ENCODE assay signal across 17 cellular contexts in the genomic region with DNA sequence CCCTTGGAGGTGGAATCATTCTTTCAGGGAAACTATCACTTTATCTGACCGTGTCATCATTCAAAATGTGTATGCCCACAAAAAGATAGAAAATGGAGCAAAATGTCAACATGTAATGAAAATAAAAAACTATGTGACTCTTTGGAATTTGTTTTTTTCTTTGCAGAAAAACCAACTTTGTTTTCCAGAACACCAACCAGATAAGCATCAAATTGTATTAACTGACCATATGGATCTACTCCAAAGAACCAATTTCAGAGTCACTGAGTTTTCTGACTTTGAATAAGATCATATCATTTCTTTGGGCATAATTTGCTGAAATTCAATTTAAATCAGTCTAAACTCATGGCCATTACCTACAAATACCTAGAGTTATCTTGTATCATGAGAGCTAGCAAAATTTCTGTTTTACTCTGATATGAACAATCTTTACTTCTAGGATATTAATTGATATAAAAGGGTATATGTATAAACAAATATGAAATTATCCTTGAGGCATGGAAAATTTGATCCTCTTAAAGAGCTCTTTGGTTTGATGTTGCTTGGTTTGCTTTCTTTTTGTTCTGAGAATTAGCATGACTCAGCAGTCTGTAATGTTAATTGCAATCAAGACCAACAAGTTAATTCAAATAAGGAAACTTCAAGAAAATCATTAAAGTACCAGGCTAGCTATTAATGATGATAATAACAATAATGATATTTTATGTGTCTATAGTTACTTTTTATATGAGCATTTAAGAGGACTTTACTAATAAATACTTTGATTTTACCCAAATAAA.
DNase-seq lines count a peak whose midpoint lies in the region; FAIRE-seq and TF ChIP-seq lines count a peak whose summit lies in the region.
"Had no signal": no experiment of that assay in that cellular context is flagged by ENCODE, and none has a peak within 500 bp of the region (broad histone marks: within the 10 kb centered on the region; RNA-seq: fewer than 3 reads in every experiment).

No MANE protein-coding gene starts in this region.

- FAIRE-seq in kidney (lab: Jason Lieb, UNC): peak; percentile 74
- FAIRE-seq in urothelium cell line (lab: Jason Lieb, UNC): no peak

- no peak overlapping the region for H3K27ac ChIP-seq in kidney (ENCODE audit: low read depth in 2 of 2, low read length in 2 of 2)
- H3K27ac ChIP-seq: ascending aorta, gastrocnemius medialis, neural progenitor cell, SJCRH30, suprapubic skin had no signal

- no peak overlapping the region for H3K9ac ChIP-seq in kidney (ENCODE audit: low read length in 2 of 2)
- H3K9ac ChIP-seq: neural progenitor cell had no signal

- peak; percentile 21 for DNase-seq in AG10803 (ENCODE audit: low read depth)
- DNase-seq in NCI-H69 (lab: John Stamatoyannopoulos, UW): peak; percentile 16
- DNase-seq in astrocyte of the spinal cord (ENCODE audit: low read depth, low spot score): peak; percentile 37
- no peak for DNase-seq in kidney
- no peak for DNase-seq in cortex of kidney (lab: John Stamatoyannopoulos, UW)
- DNase-seq in NCI-H2107 (lab: John Stamatoyannopoulos, UW): no peak
- DNase-seq in urothelium cell line (ENCODE audit: low spot score): no peak
- DNase-seq in H4 (ENCODE audit: low spot score): no peak
- DNase-seq: activated naive CD4-positive, alpha-beta T cell treated with anti-CD3 and anti-CD28 coated beads, Interleukin-2, amount 10 ng/mL, durations not matched to agents 7 days and 5 days; activated T-cell treated with anti-CD3 and anti-CD28 coated beads, Interleukin-2, amount 50 U/mL, for 48 hours; gastrocnemius medialis; SJCRH30; stimulated activated CD4-positive, alpha-beta T cell treated with anti-CD3 and anti-CD28 coated beads, Interleukin-15, amount 100 ng/mL, for 24 hours; T-helper 2 cell had no signal

- H3K36me3 ChIP-seq in kidney (ENCODE audit: control insufficient read depth in 1 of 2, insufficient read depth in 2 of 2, low read length in 2 of 2): no peaks in the 10 kb centered on the region
- H3K36me3 ChIP-seq: ascending aorta, gastrocnemius medialis, neural progenitor cell, SJCRH30, suprapubic skin had no signal

- intact Hi-C loops in kidney (cut with DNase I): no loop called here

- H3K4me3 ChIP-seq in AG10803 (ENCODE audit: low read length) (no peak overlapping the region), astrocyte of the spinal cord (ENCODE audit: low read depth, low read length) (no peak overlapping the region), kidney (ENCODE audit: low read length in 2 of 2) (no peak overlapping the region)
- H3K4me3 ChIP-seq: ascending aorta, gastrocnemius medialis, neural progenitor cell, SJCRH30, suprapubic skin had no signal

- TF ChIP-seq CTCF in AG10803 (conservative IDR thresholded peaks at IDR 0.05; ENCODE audit: low read length) (no peak), astrocyte of the spinal cord (IDR thresholded peaks at IDR 0.05; ENCODE audit: low read depth, low read length) (no peak), kidney (IDR thresholded peaks at IDR 0.05; ENCODE audit: borderline replicate concordance, extremely low read depth, insufficient read depth) (no peak)

- no peaks in the 10 kb centered on the region for H3K9me3 ChIP-seq in kidney (ENCODE audit: control insufficient read depth in 1 of 2, low read length in 2 of 2)
- H3K9me3 ChIP-seq: ascending aorta, gastrocnemius medialis, suprapubic skin had no signal

- in situ Hi-C loops in astrocyte of the spinal cord (cut with HindIII; ENCODE audit: low sequenced_read_pairs): no loop called here

- H3K4me1 ChIP-seq in kidney (ENCODE audit: control insufficient read depth in 1 of 2, insufficient read depth in 1 of 2, low read depth in 1 of 2, low read length in 2 of 2): no peaks in the 10 kb centered on the region
- H3K4me1 ChIP-seq: ascending aorta, neural progenitor cell had no signal

Comparison
In these comparisons a context has a peak if more than half of its experiments do, and no peak if none do; other contexts are left out.
1. DNase-seq: peak in AG10803 (single experiment), NCI-H69 (single experiment) and astrocyte of the spinal cord (single experiment); none in kidney (single experiment), cortex of kidney (single experiment), NCI-H2107 (single experiment), urothelium cell line (single experiment) and H4 (single experiment).